17 cellular contexts compared by ENCODE assay signal in genomic region chr18:45894818-45895217, GRCh38.
"Had no signal": no experiment of that assay in that cellular context is flagged by ENCODE, and none has a peak within 500 bp of the region (broad histone marks: within the 10 kb centered on the region; RNA-seq: fewer than 3 reads in every experiment).

No MANE protein-coding gene starts in this region.

- H3K4me1 ChIP-seq: SJCRH30 had no signal

- H3K36me3 ChIP-seq: SJCRH30 had no signal

- H3K27me3 ChIP-seq: SJCRH30 had no signal

- DNase-seq: KBM-7, MV-4-11, NCI-H1048, NCI-H1105, NCI-H1417, NCI-H1436 treated with DMSO at 0.1 percent for 48 hours, NCI-H1694, NCI-H187 treated with DMSO at 0.1 percent for 48 hours, NCI-H2029 treated with DMSO at 0.1 percent for 48 hours, NCI-H2227 treated with DMSO at 0.1 percent for 48 hours, NCI-H524, NCI-H526 treated with DMSO at 0.1 percent for 48 hours, NCI-H748 treated with DMSO at 0.1 percent for 48 hours, SHP77, SJCRH30 had no signal

- H3K9me3 ChIP-seq: SJCRH30 had no signal

- H3K27ac ChIP-seq: RWPE1, SJCRH30 had no signal

- ATAC-seq: SK-N-SH treated with all-trans-retinoic acid at 6 μM for 48 hours had no signal

- H3K4me3 ChIP-seq: SJCRH30 had no signal
